ENCODE assay signal across 10 cellular contexts in the genomic region with DNA sequence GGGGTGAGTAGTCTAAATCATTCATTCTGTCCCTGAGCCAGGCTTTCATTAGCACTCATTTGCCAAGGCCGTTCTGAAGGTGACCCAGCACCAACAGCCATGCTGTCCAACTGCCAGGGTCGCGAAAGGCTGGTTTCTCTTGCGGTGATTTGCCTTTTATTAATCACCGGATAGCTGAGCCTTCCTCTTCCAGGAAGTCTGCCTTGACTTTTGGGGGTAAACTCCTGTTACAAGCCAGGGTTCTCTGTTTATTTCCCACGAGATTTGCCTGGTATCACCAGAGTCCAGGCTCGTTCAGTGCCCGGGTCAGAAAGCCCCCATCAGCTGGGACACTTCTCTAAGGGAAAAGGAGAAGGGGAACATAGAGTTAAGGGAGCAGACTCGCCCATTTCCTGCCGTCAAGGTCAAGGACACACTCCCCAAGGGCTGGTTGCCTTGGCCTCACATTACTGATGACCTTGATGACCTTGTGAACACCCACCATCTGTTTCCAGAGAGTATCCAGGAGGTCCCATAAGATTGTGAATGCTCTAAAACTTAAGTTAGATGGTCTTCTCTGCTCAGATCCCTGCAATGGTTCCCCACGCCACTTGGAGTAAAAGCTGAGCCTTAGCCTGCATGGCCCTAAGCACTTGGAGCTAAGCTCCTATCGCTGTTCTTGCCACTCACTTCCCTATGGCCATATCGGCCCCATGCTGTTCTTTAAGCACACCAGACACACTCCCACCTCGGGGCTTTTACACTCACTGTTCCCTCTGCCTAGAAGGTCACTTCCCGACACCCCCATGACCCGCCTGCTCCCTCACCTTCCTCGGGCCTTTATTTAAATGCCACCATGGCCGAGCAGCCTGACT.
A peak's percentile ranks its signal among the peaks of the same experiment; 100 is the strongest.
DNase-seq lines count a peak whose midpoint lies in the region; ATAC-seq, FAIRE-seq and TF ChIP-seq lines count a peak whose summit lies in the region.
"Had no signal": no experiment of that assay in that cellular context is flagged by ENCODE, and none has a peak within 500 bp of the region (broad histone marks: within the 10 kb centered on the region; RNA-seq: fewer than 3 reads in every experiment).

No MANE protein-coding gene starts in this region.

- H3K79me1 ChIP-seq in H1 (ENCODE audit: low read depth, low read length) (no peaks in the 10 kb centered on the region), neuronal stem cell (ENCODE audit: low read depth, low read length) (no peaks in the 10 kb centered on the region)

- no peak overlapping the region for H2BK5ac ChIP-seq in H1 (ENCODE audit: low read depth, low read length)
- no peak overlapping the region for H2BK5ac ChIP-seq in neuronal stem cell (ENCODE audit: low read length)

- H3K9me3 ChIP-seq in BE2C (no peaks in the 10 kb centered on the region), Peyer's patch (no peaks in the 10 kb centered on the region), H1 (ENCODE audit: insufficient read depth in 2 of 2, low read depth in 1 of 2, low read length in 1 of 2) (no peaks in the 10 kb centered on the region), neuronal stem cell (replicated peaks in 1 of 2; ENCODE audit: control insufficient read depth in 2 of 2, insufficient read depth in 1 of 2, low read depth in 1 of 2, low read length in 2 of 2) (peaks cover 0 to 5% of the 10 kb centered on the region in 2 donors)
- H3K9me3 ChIP-seq: left lung had no signal

- DNase-seq in BE2C (no peak), Peyer's patch (no peak), H1 (ENCODE audit: low read depth in 1 of 2, low spot score in 2 of 2) (no peak), neuronal stem cell (ENCODE audit: low spot score) (no peak), NCI-H1105 treated with DMSO at 0.1 percent for 48 hours (lab: John Stamatoyannopoulos, UW) (no peak), HEK293T (ENCODE audit: extremely low spot score) (no peak)
- DNase-seq in activated T-cell treated with anti-CD3 and anti-CD28 coated beads, Interleukin-2, amount 50 U/mL, for 4 hours, result no peak

- H3K27ac ChIP-seq in Peyer's patch (peak overlapping the region; percentile 68 to 87 (median 78)), H1 (ENCODE audit: low read depth, low read length) (no peak overlapping the region), neuronal stem cell (replicated peaks; ENCODE audit: low read length) (no peak overlapping the region)

- 0 out of 2 replicates have a peak overlapping the region, but pooled peaks have one; percentile 40 for H2BK12ac ChIP-seq in H1 (ENCODE audit: low read depth, low read length)
- H2BK12ac ChIP-seq in neuronal stem cell (ENCODE audit: low read length), result no peak overlapping the region

- no peak for ATAC-seq in esophagus mucosa
- ATAC-seq in activated T-cell treated with anti-CD3 and anti-CD28 coated beads, Interleukin-2, amount 50 U/mL, for 4 hours, result no peak

- no peak overlapping the region; the same call in 1 of the 2 replicates for H4K8ac ChIP-seq in H1 (ENCODE audit: extremely low read depth, insufficient read depth, low read length)
- H4K8ac ChIP-seq in neuronal stem cell (ENCODE audit: low read depth, low read length), result no peak overlapping the region

- H3K14ac ChIP-seq in H1 (ENCODE audit: insufficient read length) (no peak overlapping the region), neuronal stem cell (ENCODE audit: low read length) (no peak overlapping the region)

- H4K5ac ChIP-seq in H1 (ENCODE audit: insufficient read length, low read depth, low read length), result no peak overlapping the region

- H3K18ac ChIP-seq in H1 (ENCODE audit: extremely low read depth, low read length), result no peak overlapping the region
- H3K18ac ChIP-seq in neuronal stem cell (ENCODE audit: low read length), result peak overlapping the region; percentile 6

- H3K9ac ChIP-seq in H1 (replicated peaks in 1 of 4; ENCODE audit: extremely low read depth in 1 of 4, low read depth in 3 of 4, low read length in 3 of 4) (no peak overlapping the region), neuronal stem cell (ENCODE audit: low read depth, low read length, poor library complexity) (no peak overlapping the region)

- no peak overlapping the region for H2AFZ ChIP-seq in H1 (ENCODE audit: low read length)
- H2AFZ ChIP-seq in neuronal stem cell (ENCODE audit: low read length), result no peak overlapping the region

- H3K36me3 Mint-ChIP-seq in activated T-cell treated with anti-CD3 and anti-CD28 coated beads, Interleukin-2, amount 50 U/mL, for 4 hours (ENCODE audit: insufficient read depth), result no peaks in the 10 kb centered on the region

- H4K91ac ChIP-seq in H1 (replicated peaks; ENCODE audit: insufficient read length, low read length) (no peak overlapping the region), neuronal stem cell (ENCODE audit: low read depth, low read length, poor library complexity) (no peak overlapping the region)

- H2AK5ac ChIP-seq in H1 (ENCODE audit: low read depth, low read length) (no peak overlapping the region), neuronal stem cell (ENCODE audit: low read depth, low read length) (no peak overlapping the region)

- H2BK15ac ChIP-seq in H1 (ENCODE audit: low read length) (peak overlapping the region; percentile 97; the same call in 1 of the 2 replicates), neuronal stem cell (ENCODE audit: low read length) (no peak overlapping the region)

- H3K4me2 ChIP-seq in H1 (ENCODE audit: insufficient read depth in 1 of 2, low read depth in 2 of 2, low read length in 2 of 2) (0 out of 4 replicates have a peak overlapping the region, but pooled peaks have one; percentile 6 to 60), neuronal stem cell (ENCODE audit: insufficient read depth, low read length, poor library complexity, severe bottlenecking) (no peak overlapping the region)

- WGBS in H1 (ENCODE audit: extremely low coverage in 1 of 2, insufficient coverage in 1 of 2, insufficient read length in 1 of 2, insufficient replicate concordance in 2 of 2, low coverage in 1 of 2, low lambda C conversion rate in 2 of 2, missing lambda C conversion rate in 1 of 2), 2 experiments, result 88% methylated on average over 18 of the region's 18 CpGs; no CpG with 5 or more reads in 1 of the 2 experiments
- no CpG with 5 or more reads among the region's 18 CpGs for WGBS in neuronal stem cell (ENCODE audit: extremely low coverage in 2 of 2, insufficient read length in 2 of 2, insufficient replicate concordance in 1 of 2), 2 donors

- TF ChIP-seq CTCF in BE2C (IDR thresholded peaks at IDR 0.05; ENCODE audit: low read depth, low read length), result no peak
- no peak for TF ChIP-seq CTCF in Peyer's patch (IDR thresholded peaks at IDR 0.05)
- TF ChIP-seq CTCF in H1 (IDR thresholded peaks at IDR 0.05; ENCODE audit: control extremely low read depth in 1 of 3, insufficient read depth in 1 of 3, low read depth in 1 of 3, low read length in 3 of 3), result no peak

- H4K20me1 ChIP-seq in H1 (replicated peaks in 1 of 2; ENCODE audit: control insufficient read depth in 1 of 2, insufficient read depth in 2 of 2, low read length in 2 of 2), result no peaks in the 10 kb centered on the region

- H3K36me3 ChIP-seq in BE2C, result no peaks in the 10 kb centered on the region
- no peaks in the 10 kb centered on the region for H3K36me3 ChIP-seq in Peyer's patch
- no peaks in the 10 kb centered on the region for H3K36me3 ChIP-seq in H1 (ENCODE audit: control insufficient read depth in 2 of 4, insufficient read depth in 4 of 4, low read length in 3 of 4)
- H3K36me3 ChIP-seq in neuronal stem cell (replicated peaks in 1 of 2; ENCODE audit: control insufficient read depth in 2 of 2, insufficient read depth in 2 of 2, low read length in 2 of 2), result no peaks in the 10 kb centered on the region
- H3K36me3 ChIP-seq: left lung had no signal

- H2BK120ac ChIP-seq in H1 (replicated peaks; ENCODE audit: low read depth, low read length), result no peak overlapping the region
- H2BK120ac ChIP-seq in neuronal stem cell (ENCODE audit: low read depth, low read length), result no peak overlapping the region

- H3K4ac ChIP-seq in H1 (replicated peaks; ENCODE audit: insufficient read length, low read depth, low read length), result no peak overlapping the region
- no peak overlapping the region for H3K4ac ChIP-seq in neuronal stem cell (ENCODE audit: low read length)

- H3K9me3 Mint-ChIP-seq in activated T-cell treated with anti-CD3 and anti-CD28 coated beads, Interleukin-2, amount 50 U/mL, for 4 hours, result no peaks in the 10 kb centered on the region

- H2BK20ac ChIP-seq in H1 (ENCODE audit: low read length), result no peak overlapping the region

- H3K4me1 ChIP-seq in BE2C (peaks cover 11% of the 10 kb centered on the region), Peyer's patch (peaks cover 7 to 51% (median 10%) of the 10 kb centered on the region in 4 donors), H1 (replicated peaks in 1 of 4; ENCODE audit: control insufficient read depth in 3 of 4, insufficient read depth in 4 of 4, low read length in 3 of 4) (peaks cover 0 to 4% (median 0%) of the 10 kb centered on the region in 4 experiments; a peak in 4 of 7 replicates), neuronal stem cell (ENCODE audit: control insufficient read depth in 2 of 2, insufficient read depth in 1 of 2, low read depth in 1 of 2, low read length in 2 of 2) (peaks cover 3 to 12% of the 10 kb centered on the region in 2 donors)

- TF ChIP-seq POLR2A in Peyer's patch (IDR thresholded peaks at IDR 0.05), result no peak
- TF ChIP-seq POLR2A in H1 (IDR thresholded peaks at IDR 0.05; ENCODE audit: control extremely low read depth in 1 of 2, low read depth in 2 of 2, low read length in 2 of 2), result no peak

- no peak for TF ChIP-seq EP300 in H1 (IDR thresholded peaks at IDR 0.05; ENCODE audit: borderline replicate concordance in 1 of 2, low read depth in 2 of 2, low read length in 2 of 2)

- no peaks in the 10 kb centered on the region for H3K27me3 Mint-ChIP-seq in activated T-cell treated with anti-CD3 and anti-CD28 coated beads, Interleukin-2, amount 50 U/mL, for 4 hours (ENCODE audit: low read depth)

- H3K23me2 ChIP-seq in H1 (ENCODE audit: low read depth, low read length), result no peaks in the 10 kb centered on the region

- peaks cover 2% of the 10 kb centered on the region for H3K4me1 Mint-ChIP-seq in activated T-cell treated with anti-CD3 and anti-CD28 coated beads, Interleukin-2, amount 50 U/mL, for 4 hours (ENCODE audit: low read depth)

- no peaks in the 10 kb centered on the region for H3K79me2 ChIP-seq in H1 (ENCODE audit: control insufficient read depth in 1 of 2, insufficient read depth in 2 of 2, low read length in 2 of 2)

- no peak for FAIRE-seq in H1 (lab: Jason Lieb, UNC)
- FAIRE-seq: GM18507 had no signal

- H3K4me3 ChIP-seq in BE2C (ENCODE audit: low read depth, low read length) (peak overlapping the region; percentile 56), Peyer's patch (peak overlapping the region; percentile 34 to 45 (median 42)), H1 (ENCODE audit: extremely low read depth in 1 of 4, insufficient read depth in 2 of 4, low read depth in 3 of 4, low read length in 4 of 4) (peak overlapping the region in 1 of 4 experiments; percentile 56; a peak in 1 of 8 replicates), neuronal stem cell (ENCODE audit: low read length in 2 of 2) (no peak overlapping the region)

- no peak overlapping the region for H3K23ac ChIP-seq in H1 (ENCODE audit: insufficient read length)
- no peak overlapping the region for H3K23ac ChIP-seq in neuronal stem cell (ENCODE audit: low read depth, low read length, poor library complexity)

- no peak overlapping the region for H3K56ac ChIP-seq in H1 (replicated peaks; ENCODE audit: insufficient read length, low read depth, low read length)

- POLR2A ChIA-PET in H1 (lab: Charles Lee; ENCODE audit: partially characterized antibody), result interaction anchor here (0.6 to 1.5 kb wide), 5 partner anchors 8 to 114 kb away, joined by 3 to 5 read pairs (median 3); no protein-coding TSS in a partner anchor
- POLR2A ChIA-PET in HEK293T (lab: Yijun Ruan, JAX), result no interaction called here

- no peak for TF ChIP-seq RAD21 in H1 (IDR thresholded peaks at IDR 0.05 in 1 of 2, conservative IDR thresholded peaks at IDR 0.05 in 1 of 2; ENCODE audit: low read depth in 2 of 2, low read length in 2 of 2)

- CTCF ChIA-PET in H1 (lab: Charles Lee; ENCODE audit: partially characterized antibody), result interaction anchor here (0.5 to 9.8 kb wide), 28 partner anchors 9 to 431 kb away, joined by 3 to 58 read pairs (median 4); partner anchors contain the start of gene MSH2
- CTCF ChIA-PET in HEK293T (lab: Yijun Ruan, JAX), result interaction anchor here (1.1 to 1.5 kb wide), 3 partner anchors 50 to 90 kb away, joined by 3 to 7 read pairs (median 4); no protein-coding TSS in a partner anchor

- H3K4me3 Mint-ChIP-seq in activated T-cell treated with anti-CD3 and anti-CD28 coated beads, Interleukin-2, amount 50 U/mL, for 4 hours, result no peak overlapping the region

- H3K27me3 ChIP-seq in BE2C (no peaks in the 10 kb centered on the region), Peyer's patch (no peaks in the 10 kb centered on the region), H1 (replicated peaks in 1 of 4; ENCODE audit: control insufficient read depth in 3 of 4, extremely low read depth in 1 of 4, insufficient read depth in 3 of 4, low read length in 3 of 4) (no peaks in the 10 kb centered on the region; a peak in 1 of 7 replicates), neuronal stem cell (ENCODE audit: control insufficient read depth in 3 of 3, insufficient read depth in 3 of 3, low read depth in 1 of 3, low read length in 3 of 3) (no peaks in the 10 kb centered on the region)
- H3K27me3 ChIP-seq: left lung had no signal

Comparison
In these comparisons a context has a peak if more than half of its experiments do, and no peak if none do; other contexts are left out.
1. H3K4me3 ChIP-seq: peak in BE2C (single experiment) and Peyer's patch (4 of 4); none in neuronal stem cell (0 of 2).
2. H3K27ac ChIP-seq: peak in Peyer's patch (4 of 4); none in H1 (single experiment) and neuronal stem cell (single experiment).